Comparison of ENCODE assay signal across 25 cellular contexts in the genomic region with DNA sequence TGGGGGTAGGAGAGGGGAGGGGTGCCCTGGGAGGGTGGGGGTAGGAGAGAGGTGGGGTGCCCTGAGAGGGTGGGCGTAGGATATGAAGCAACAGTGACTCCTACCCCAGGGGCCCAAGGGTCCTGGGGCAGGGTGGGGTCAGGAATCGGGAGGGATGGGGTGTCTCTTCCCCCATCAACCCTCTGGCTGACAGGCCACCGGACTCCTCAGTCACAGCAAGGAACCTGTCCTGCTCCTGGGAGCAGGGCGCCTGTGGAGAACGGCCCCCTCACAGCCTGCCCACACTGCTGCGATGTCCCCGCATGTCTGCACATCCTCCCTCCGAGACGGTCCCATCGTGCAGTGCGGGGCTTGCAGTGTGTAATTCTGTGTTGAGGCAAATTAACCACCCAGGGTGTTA. TPM values are rescaled to one million over a fixed set of nuclear protein-coding genes. Genes with fewer than 3 reads are reported as not detected.
A peak's percentile ranks its signal among the peaks of the same experiment; 100 is the strongest.
DNase-seq lines count a peak whose midpoint lies in the region; ATAC-seq, FAIRE-seq and TF ChIP-seq lines count a peak whose summit lies in the region.
"Had no signal": no experiment of that assay in that cellular context is flagged by ENCODE, and none has a peak within 500 bp of the region (broad histone marks: within the 10 kb centered on the region; RNA-seq: fewer than 3 reads in every experiment).

No MANE protein-coding gene starts in this region.

- H3K9me1 ChIP-seq in K562 (ENCODE audit: control insufficient read depth, insufficient read depth, low read length) = no peaks in the 10 kb centered on the region

- H3K4me2 ChIP-seq in mammary epithelial cell (ENCODE audit: insufficient read depth, low read depth, low read length) = no peak overlapping the region
- peak overlapping the region; percentile 57 for H3K4me2 ChIP-seq in OCI-LY1 (ENCODE audit: low read length)
- peak overlapping the region; percentile 100 for H3K4me2 ChIP-seq in K562 (ENCODE audit: insufficient read depth, low read length)
- H3K4me2 ChIP-seq in neuronal stem cell (ENCODE audit: insufficient read depth, low read length, poor library complexity, severe bottlenecking) = no peak overlapping the region

- H3K4me3 ChIP-seq in mammary epithelial cell (replicated peaks in 1 of 3; ENCODE audit: insufficient read depth in 1 of 3, low read depth in 2 of 3, low read length in 3 of 3) (no peak overlapping the region), breast epithelium (no peak overlapping the region), OCI-LY1 (ENCODE audit: low read depth, low read length, poor library complexity, severe bottlenecking) (peak overlapping the region; percentile 33), K562 (no peak overlapping the region), neuronal stem cell (ENCODE audit: low read length in 2 of 2) (no peak overlapping the region), gastroesophageal sphincter (no peak overlapping the region)

- H3K27me3 ChIP-seq in mammary epithelial cell (ENCODE audit: insufficient read depth, low read length) (no peaks in the 10 kb centered on the region), breast epithelium (no peaks in the 10 kb centered on the region), OCI-LY1 (ENCODE audit: insufficient read depth, low read length) (peaks cover 11% of the 10 kb centered on the region; the same call in 1 of the 2 replicates), K562 (ENCODE audit: control insufficient read depth in 2 of 2, insufficient read depth in 2 of 2, low read length in 2 of 2) (no peaks in the 10 kb centered on the region), neuronal stem cell (ENCODE audit: control insufficient read depth in 3 of 3, insufficient read depth in 3 of 3, low read depth in 1 of 3, low read length in 3 of 3) (no peaks in the 10 kb centered on the region), gastroesophageal sphincter (peaks cover 44% of the 10 kb centered on the region)

- dilution Hi-C loops in mammary epithelial cell (cut with HindIII; ENCODE audit: low sequenced_read_pairs) = no loop called here

- no peak for TF ChIP-seq CTCF in mammary epithelial cell (conservative IDR thresholded peaks at IDR 0.05 in 1 of 2, IDR thresholded peaks at IDR 0.05 in 1 of 2; ENCODE audit: extremely low read depth in 1 of 2, insufficient read depth in 1 of 2, low read depth in 1 of 2, low read length in 2 of 2)
- TF ChIP-seq CTCF in breast epithelium (IDR thresholded peaks at IDR 0.05) = no peak
- no peak for TF ChIP-seq CTCF in OCI-LY1 (IDR thresholded peaks at IDR 0.05; ENCODE audit: low read length)
- TF ChIP-seq CTCF in K562 (IDR thresholded peaks at IDR 0.05 in 2 of 3, conservative IDR thresholded peaks at IDR 0.05 in 1 of 3; ENCODE audit: insufficient read depth in 2 of 3, low read depth in 1 of 3, low read length in 3 of 3) = no peak
- no peak for TF ChIP-seq CTCF in gastroesophageal sphincter (IDR thresholded peaks at IDR 0.05)

- H2BK12ac ChIP-seq in neuronal stem cell (ENCODE audit: low read length) = no peak overlapping the region

- no peaks in the 10 kb centered on the region for H3K79me1 ChIP-seq in neuronal stem cell (ENCODE audit: low read depth, low read length)

- no peak for FAIRE-seq in K562 (lab: Jason Lieb, UNC)
- FAIRE-seq: G401.6, GM12892 had no signal

- no peaks in the 10 kb centered on the region for H4K20me1 ChIP-seq in mammary epithelial cell (ENCODE audit: insufficient read depth, low read length)
- no peaks in the 10 kb centered on the region for H4K20me1 ChIP-seq in OCI-LY1 (ENCODE audit: insufficient read depth, low read length)
- H4K20me1 ChIP-seq in K562 (replicated peaks; ENCODE audit: control insufficient read depth, insufficient read depth, low read length) = no peaks in the 10 kb centered on the region

- peaks cover 3% of the 10 kb centered on the region for H3K79me2 ChIP-seq in mammary epithelial cell (ENCODE audit: insufficient read depth, low read length)
- no peaks in the 10 kb centered on the region for H3K79me2 ChIP-seq in OCI-LY1 (ENCODE audit: insufficient read depth, low read length)
- H3K79me2 ChIP-seq in K562 (ENCODE audit: control insufficient read depth, insufficient read depth, low read length) = peaks cover 67% of the 10 kb centered on the region

- H3F3A ChIP-seq in OCI-LY1 (ENCODE audit: insufficient read depth, low read length) = no peaks in the 10 kb centered on the region

- H2AFZ ChIP-seq in mammary epithelial cell (ENCODE audit: low read depth, low read length) (peak overlapping the region; percentile 10), OCI-LY1 (ENCODE audit: low read length) (no peak overlapping the region), K562 (ENCODE audit: low read depth, low read length) (peak overlapping the region; percentile 41; the same call in 1 of the 2 replicates), neuronal stem cell (ENCODE audit: low read length) (peak overlapping the region; percentile 75)

- H3K4me1 ChIP-seq in mammary epithelial cell (ENCODE audit: insufficient read depth, low read length) = peaks cover 23% of the 10 kb centered on the region
- no peaks in the 10 kb centered on the region for H3K4me1 ChIP-seq in breast epithelium
- peaks cover 16% of the 10 kb centered on the region for H3K4me1 ChIP-seq in OCI-LY1 (ENCODE audit: insufficient read depth, low read length, severe bottlenecking)
- peaks cover 12 to 26% of the 10 kb centered on the region in 2 experiments for H3K4me1 ChIP-seq in K562 (replicated peaks in 1 of 2; ENCODE audit: control insufficient read depth in 2 of 2, insufficient read depth in 2 of 2, low read length in 2 of 2)
- H3K4me1 ChIP-seq in neuronal stem cell (ENCODE audit: control insufficient read depth in 2 of 2, insufficient read depth in 1 of 2, low read depth in 1 of 2, low read length in 2 of 2) = no peaks in the 10 kb centered on the region
- H3K4me1 ChIP-seq in gastroesophageal sphincter = no peaks in the 10 kb centered on the region

- H3K36me3 ChIP-seq in mammary epithelial cell (ENCODE audit: insufficient read depth, low read length) (no peaks in the 10 kb centered on the region), breast epithelium (no peaks in the 10 kb centered on the region), OCI-LY1 (ENCODE audit: insufficient read depth, low read length) (no peaks in the 10 kb centered on the region; the same call in 1 of the 2 replicates), K562 (ENCODE audit: control insufficient read depth, insufficient read depth, low read length) (peaks cover 15% of the 10 kb centered on the region), neuronal stem cell (replicated peaks in 1 of 2; ENCODE audit: control insufficient read depth in 2 of 2, insufficient read depth in 2 of 2, low read length in 2 of 2) (no peaks in the 10 kb centered on the region), gastroesophageal sphincter (no peaks in the 10 kb centered on the region)

- H3K18ac ChIP-seq in neuronal stem cell (ENCODE audit: low read length) = peak overlapping the region; percentile 71

- H2BK5ac ChIP-seq in neuronal stem cell (ENCODE audit: low read length) = no peak overlapping the region

- TF ChIP-seq EP300 in K562 (IDR thresholded peaks at IDR 0.05; ENCODE audit: low read length) = no peak
- no peak for TF ChIP-seq EP300 in gastroesophageal sphincter (IDR thresholded peaks at IDR 0.05)

- POLR2A ChIA-PET in K562 (lab: Yijun Ruan, JAX) = interaction anchor here (2.5 to 3.4 kb wide), 2 partner anchors 10 to 18 kb away, joined by 14 to 51 read pairs; a partner anchor contains a TSS

- intact Hi-C loops in mammary epithelial cell (cut with micrococcal nuclease) (no loop called here), breast epithelium (cut with DNase I; ENCODE audit: low total_unique reads) (no loop called here), K562 (cut with micrococcal nuclease) (loop anchor here (5.0 kb wide), 4 partner anchors 83 to 182 kb away; a partner anchor contains a TSS)

- H3K23ac ChIP-seq in neuronal stem cell (ENCODE audit: low read depth, low read length, poor library complexity) = peak overlapping the region; percentile 65

- H4K91ac ChIP-seq in neuronal stem cell (ENCODE audit: low read depth, low read length, poor library complexity) = no peak overlapping the region

- no peaks in the 10 kb centered on the region for H3K9me3 ChIP-seq in mammary epithelial cell (replicated peaks; ENCODE audit: insufficient read depth, low read length)
- peaks cover 0 to 9% of the 10 kb centered on the region in 2 donors for H3K9me3 ChIP-seq in breast epithelium
- no peaks in the 10 kb centered on the region; the same call in 1 of the 2 replicates for H3K9me3 ChIP-seq in OCI-LY1 (ENCODE audit: low read length)
- H3K9me3 ChIP-seq in K562 (replicated peaks; ENCODE audit: control insufficient read depth, insufficient read depth, low read depth, low read length) = no peaks in the 10 kb centered on the region
- peaks cover 4 to 7% of the 10 kb centered on the region in 2 donors for H3K9me3 ChIP-seq in neuronal stem cell (replicated peaks in 1 of 2; ENCODE audit: control insufficient read depth in 2 of 2, insufficient read depth in 1 of 2, low read depth in 1 of 2, low read length in 2 of 2)
- H3K9me3 ChIP-seq in gastroesophageal sphincter = no peaks in the 10 kb centered on the region

- no peak for TF ChIP-seq POLR2A in breast epithelium (IDR thresholded peaks at IDR 0.05)
- TF ChIP-seq POLR2A in K562 (conservative IDR thresholded peaks at IDR 0.05) = no peak; the same call in 1 of the 2 replicates
- no peak for TF ChIP-seq POLR2A in gastroesophageal sphincter (IDR thresholded peaks at IDR 0.05)

- H3K4ac ChIP-seq in neuronal stem cell (ENCODE audit: low read length) = no peak overlapping the region

- no peak for ATAC-seq in K562
- no peak for ATAC-seq in gastroesophageal sphincter
- ATAC-seq: PC-3 had no signal

- in situ Hi-C loops in mammary epithelial cell (cut with MboI; ENCODE audit: low sequenced_read_pairs in 2 of 2) = no loop called here
- in situ Hi-C loops in K562 (cut with MboI) = no loop called here

- no peak overlapping the region for H2BK15ac ChIP-seq in neuronal stem cell (ENCODE audit: low read length)

- peak overlapping the region; percentile 82 for H3K14ac ChIP-seq in neuronal stem cell (ENCODE audit: low read length)

- 61% methylated on average over 6 of the region's 11 CpGs for WGBS in mammary epithelial cell (ENCODE audit: low coverage, missing lambda C conversion rate)
- 86% methylated on average over 8 of the region's 11 CpGs for WGBS in K562 (ENCODE audit: insufficient coverage, low coverage, missing lambda C conversion rate)
- no CpG with 5 or more reads among the region's 11 CpGs for WGBS in neuronal stem cell (ENCODE audit: extremely low coverage in 2 of 2, insufficient read length in 2 of 2, insufficient replicate concordance in 1 of 2), 2 donors
- 63 to 100% methylated on average over 1 to 8 of the region's 11 CpGs for WGBS in gastroesophageal sphincter (ENCODE audit: low coverage in 1 of 2), 2 donors

- BruUV-seq in mammary epithelial cell (replicated peaks; lab: Mats Ljungman, UMichigan) = no TSS peak
- no TSS peak for BruUV-seq in K562 (replicated peaks; lab: Mats Ljungman, UMichigan)

- H3K9me2 ChIP-seq in OCI-LY1 (ENCODE audit: low read depth, low read length) = no peaks in the 10 kb centered on the region

- H4K8ac ChIP-seq in neuronal stem cell (ENCODE audit: low read depth, low read length) = no peak overlapping the region

- H3K27ac ChIP-seq in mammary epithelial cell (ENCODE audit: insufficient read depth, low read depth, low read length) (no peak overlapping the region), breast epithelium (no peak overlapping the region), OCI-LY1 (ENCODE audit: low read depth, low read length, poor library complexity, severe bottlenecking) (no peak overlapping the region), K562 (ENCODE audit: extremely low read depth, low read depth, low read length) (no peak overlapping the region), neuronal stem cell (replicated peaks; ENCODE audit: low read length) (no peak overlapping the region), gastroesophageal sphincter (no peak overlapping the region)
- H3K27ac ChIP-seq: C4-2B had no signal

- no peak for TF ChIP-seq RAD21 in K562 (CRISPR knock-in tag; conservative IDR thresholded peaks at IDR 0.05 in 1 of 2, IDR thresholded peaks at IDR 0.05 in 1 of 2)

- no peak for DNase-seq in mammary epithelial cell
- DNase-seq in breast epithelium (ENCODE audit: low spot score in 2 of 2) = no peak
- peak in 3 of 4 experiments; percentile 23 to 39 (median 36) for DNase-seq in K562 (ENCODE audit: extremely low read depth in 1 of 4, low spot score in 3 of 4)
- DNase-seq in neuronal stem cell (ENCODE audit: low spot score) = no peak
- no peak for DNase-seq in dedifferentiated amniotic fluid mesenchymal stem cell (ENCODE audit: extremely low spot score)
- no peak for DNase-seq in C1 segment of cervical spinal cord (lab: John Stamatoyannopoulos, UW)
- DNase-seq: 8988T; AML-193; Calu3; CD8-positive, alpha-beta memory T cell; GOT3; Karpas-422; MV-4-11; NCI-H1105 treated with DMSO at 0.1 percent for 48 hours; NCI-H2029 treated with DMSO at 0.1 percent for 48 hours; NCI-H2171; NCI-H446; NCI-H526; PC-3 had no signal

- H3K9ac ChIP-seq in mammary epithelial cell (ENCODE audit: insufficient read depth, low read length) (no peak overlapping the region), OCI-LY1 (ENCODE audit: low read length) (no peak overlapping the region; the same call in 1 of the 2 replicates), K562 (ENCODE audit: insufficient read depth in 1 of 2, low read depth in 2 of 2, low read length in 2 of 2) (peak overlapping the region; percentile 15 to 18; a peak in 2 of 4 replicates), neuronal stem cell (ENCODE audit: low read depth, low read length, poor library complexity) (peak overlapping the region; percentile 70)

- CTCF ChIA-PET in mammary epithelial cell (lab: Charles Lee; ENCODE audit: low non-redundant PET) = no interaction called here
- CTCF ChIA-PET in K562 (lab: Yijun Ruan, JAX; ENCODE audit: low intra/inter-chr PET ratio) = no interaction called here

- H2BK120ac ChIP-seq in neuronal stem cell (ENCODE audit: low read depth, low read length) = no peak overlapping the region

- no peak overlapping the region for H2AK5ac ChIP-seq in neuronal stem cell (ENCODE audit: low read depth, low read length)

RNA-seq across cellular contexts. Expression of a gene that starts 2.7 kb away (rescaled TPM):
- total RNA-seq in mammary epithelial cell (not detected), breast epithelium (1 to 10 TPM in 2 of 3 donors, not detected in 1; 1.4 to 2.8 TPM), K562 (2014; rRNA removed) (8.0 and 10.6 TPM in 2 replicates), K562 (2014; rRNA removed; fragmentation: Illumina TruSeq; extraction: Trizol) (12.5 and 13.6 TPM in 2 replicates), K562 (2015; rRNA removed; fragmentation: Illumina TruSeq; extraction: Trizol) (15.0 and 15.4 TPM in 2 replicates), K562 (2021) (18.4 and 19.0 TPM in 2 replicates), gastroesophageal sphincter (1 to 10 TPM in 1 of 4 donors, under 1 TPM in 1, not detected in 2; 0.35 to 2.6 TPM)
- polyA plus RNA-seq in mammary epithelial cell (2.2 TPM), K562 (2011; rRNA removed) (27.1 and 29.3 TPM in 2 replicates), K562 (2014; fragmentation: Illumina TruSeq; extraction: Trizol) (12.7 and 14.9 TPM in 2 replicates), K562 (2014; fragmentation: Nextera tagmentation; extraction: Ambion mirVana) (10 to 100 TPM; 25.3 to 26.7 TPM), K562 (2014; rRNA removed) (13.8 and 19.0 TPM in 2 replicates)
- 5.2 TPM for polyA minus RNA-seq in mammary epithelial cell
- 84.6 and 136 TPM in 2 replicates for total RNA-seq in K562 (2011; cell fraction: chromatin; rRNA removed; ENCODE audit: low replicate concordance)
- 68.0 and 78.0 TPM in 2 replicates for total RNA-seq in K562 (2011; cell fraction: nucleolus; rRNA removed)
- total RNA-seq in K562 (2011; cell fraction: nucleoplasm; rRNA removed) = 79.4 and 104 TPM in 2 replicates
- 22.0 and 31.8 TPM in 2 replicates for polyA plus RNA-seq in K562 (2011; cell fraction: cytosol; rRNA removed)
- polyA plus RNA-seq in K562 (2011; cell fraction: nucleus; rRNA removed) = 45.2 and 52.4 TPM in 2 replicates
- polyA plus RNA-seq in K562 (2012) = 24.0 and 26.4 TPM in 2 replicates
- polyA minus RNA-seq in K562 (2011; rRNA and poly(A)+ RNA removed) = 22.6 and 26.3 TPM in 2 replicates
- 14.3 TPM in 2 replicates for polyA minus RNA-seq in K562 (2011; cell fraction: cytosol; rRNA and poly(A)+ RNA removed)
- polyA minus RNA-seq in K562 (2011; cell fraction: nucleus; rRNA and poly(A)+ RNA removed) = 9.3 and 15.4 TPM in 2 replicates
- not detected for polyA plus RNA-seq in neuronal stem cell (2013, experiment 1 of 2)
- not detected for polyA plus RNA-seq in neuronal stem cell (2013, experiment 2 of 2)
- total RNA-seq: Calu3 had no signal
- polyA plus RNA-seq: AG04450 had no signal

RNA-seq across cellular contexts. Expression of a gene that starts 17.4 kb away (rescaled TPM):
- 10 to 100 TPM; 10.3 to 17.3 TPM for total RNA-seq in mammary epithelial cell
- polyA plus RNA-seq in mammary epithelial cell = 18.4 TPM
- 7.5 TPM for polyA minus RNA-seq in mammary epithelial cell
- total RNA-seq in breast epithelium = 10 to 100 TPM in 2 of 3 donors, 1 to 10 TPM in 1; 8.5 to 14.9 (median 14.1) TPM
- 5.6 and 8.4 TPM in 2 replicates for total RNA-seq in K562 (2011; cell fraction: chromatin; rRNA removed; ENCODE audit: low replicate concordance)
- total RNA-seq in K562 (2011; cell fraction: nucleolus; rRNA removed) = 4.9 and 5.7 TPM in 2 replicates
- total RNA-seq in K562 (2011; cell fraction: nucleoplasm; rRNA removed) = 3.4 and 6.5 TPM in 2 replicates
- 6.5 and 10.2 TPM in 2 replicates for total RNA-seq in K562 (2014; rRNA removed)
- 8.3 and 8.7 TPM in 2 replicates for total RNA-seq in K562 (2014; rRNA removed; fragmentation: Illumina TruSeq; extraction: Trizol)
- 7.1 and 8.5 TPM in 2 replicates for total RNA-seq in K562 (2015; rRNA removed; fragmentation: Illumina TruSeq; extraction: Trizol)
- 8.3 and 8.6 TPM in 2 replicates for total RNA-seq in K562 (2021)
- polyA plus RNA-seq in K562 (2011; rRNA removed) = 13.7 and 17.1 TPM in 2 replicates
- 11.9 and 12.6 TPM in 2 replicates for polyA plus RNA-seq in K562 (2011; cell fraction: cytosol; rRNA removed)
- polyA plus RNA-seq in K562 (2011; cell fraction: nucleus; rRNA removed) = 5.7 and 7.7 TPM in 2 replicates
- polyA plus RNA-seq in K562 (2012) = 14.7 and 17.8 TPM in 2 replicates
- 7.4 and 8.8 TPM in 2 replicates for polyA plus RNA-seq in K562 (2014; fragmentation: Illumina TruSeq; extraction: Trizol)
- polyA plus RNA-seq in K562 (2014; fragmentation: Nextera tagmentation; extraction: Ambion mirVana) = 10 to 100 TPM in 1 of 2 experiments, 1 to 10 TPM in 1; 9.7 to 13.3 TPM
- polyA plus RNA-seq in K562 (2014; rRNA removed) = 16.8 and 19.9 TPM in 2 replicates
- polyA minus RNA-seq in K562 (2011; rRNA and poly(A)+ RNA removed) = 3.2 and 4.5 TPM in 2 replicates
- 4.7 TPM in 1 of 2 replicates, not detected in the other for polyA minus RNA-seq in K562 (2011; cell fraction: cytosol; rRNA and poly(A)+ RNA removed)
- polyA minus RNA-seq in K562 (2011; cell fraction: nucleus; rRNA and poly(A)+ RNA removed) = 3.2 and 6.1 TPM in 2 replicates
- polyA plus RNA-seq in neuronal stem cell (2013, experiment 1 of 2) = 94.4 TPM
- 92.9 TPM for polyA plus RNA-seq in neuronal stem cell (2013, experiment 2 of 2)
- total RNA-seq in gastroesophageal sphincter = 10 to 100 TPM in 3 of 4 donors, 1 to 10 TPM in 1; 9.2 to 18.7 (median 10.8) TPM

RNA-seq across cellular contexts. Expression of a gene that starts 47.9 kb away (rescaled TPM):
- 100 to 1,000 TPM; 103 to 175 TPM for total RNA-seq in mammary epithelial cell
- polyA plus RNA-seq in mammary epithelial cell = 71.1 TPM
- 390 TPM for polyA minus RNA-seq in mammary epithelial cell
- 10 to 100 TPM; 55.9 to 92.0 (median 56.4) TPM for total RNA-seq in breast epithelium
- 166 and 178 TPM in 2 replicates for total RNA-seq in K562 (2011; cell fraction: chromatin; rRNA removed; ENCODE audit: low replicate concordance)
- 94.6 and 104 TPM in 2 replicates for total RNA-seq in K562 (2011; cell fraction: nucleolus; rRNA removed)
- total RNA-seq in K562 (2011; cell fraction: nucleoplasm; rRNA removed) = 110 and 116 TPM in 2 replicates
- 42.4 and 49.6 TPM in 2 replicates for total RNA-seq in K562 (2014; rRNA removed)
- total RNA-seq in K562 (2014; rRNA removed; fragmentation: Illumina TruSeq; extraction: Trizol) = 42.9 and 47.6 TPM in 2 replicates
- 51.1 and 53.4 TPM in 2 replicates for total RNA-seq in K562 (2015; rRNA removed; fragmentation: Illumina TruSeq; extraction: Trizol)
- 52.0 and 55.5 TPM in 2 replicates for total RNA-seq in K562 (2021)
- 53.0 and 55.1 TPM in 2 replicates for polyA plus RNA-seq in K562 (2011; rRNA removed)
- polyA plus RNA-seq in K562 (2011; cell fraction: cytosol; rRNA removed) = 45.5 and 51.1 TPM in 2 replicates
- polyA plus RNA-seq in K562 (2011; cell fraction: nucleus; rRNA removed) = 99.4 and 119 TPM in 2 replicates
- 39.7 and 44.1 TPM in 2 replicates for polyA plus RNA-seq in K562 (2012)
- 58.2 and 62.8 TPM in 2 replicates for polyA plus RNA-seq in K562 (2014; fragmentation: Illumina TruSeq; extraction: Trizol)
- 10 to 100 TPM; 13.4 to 13.5 TPM for polyA plus RNA-seq in K562 (2014; fragmentation: Nextera tagmentation; extraction: Ambion mirVana)
- 45.8 and 49.4 TPM in 2 replicates for polyA plus RNA-seq in K562 (2014; rRNA removed)
- polyA minus RNA-seq in K562 (2011; rRNA and poly(A)+ RNA removed) = 102 and 116 TPM in 2 replicates
- polyA minus RNA-seq in K562 (2011; cell fraction: cytosol; rRNA and poly(A)+ RNA removed) = 72.9 and 75.6 TPM in 2 replicates
- 78.6 and 108 TPM in 2 replicates for polyA minus RNA-seq in K562 (2011; cell fraction: nucleus; rRNA and poly(A)+ RNA removed)
- 9.4 TPM for polyA plus RNA-seq in neuronal stem cell (2013, experiment 1 of 2)
- polyA plus RNA-seq in neuronal stem cell (2013, experiment 2 of 2) = 10.5 TPM
- total RNA-seq in gastroesophageal sphincter = 10 to 100 TPM; 60.3 to 92.6 (median 81.0) TPM

Comparison
In these comparisons a context has a peak if more than half of its experiments do, and no peak if none do; other contexts are left out.
1. DNase-seq: peak in K562 (3 of 4); none in mammary epithelial cell (single experiment), breast epithelium (0 of 2), neuronal stem cell (single experiment), dedifferentiated amniotic fluid mesenchymal stem cell (single experiment) and C1 segment of cervical spinal cord (0 of 14).
2. H3K4me2 ChIP-seq: peak in OCI-LY1 (single experiment) and K562 (single experiment); none in mammary epithelial cell (single experiment) and neuronal stem cell (single experiment).
3. H3K9ac ChIP-seq: peak in K562 (2 of 2) and neuronal stem cell (single experiment); none in mammary epithelial cell (single experiment) and OCI-LY1 (single experiment).